Comparison of ENCODE assay signal across 11 cellular contexts in genomic region chr20:47730744-47731143, GRCh38.
"Had no signal": no experiment of that assay in that cellular context is flagged by ENCODE, and none has a peak within 500 bp of the region (broad histone marks: within the 10 kb centered on the region; RNA-seq: fewer than 3 reads in every experiment).

No MANE protein-coding gene starts in this region.

- H3K27me3 Mint-ChIP-seq: memory B cell had no signal

- H3K4me3 Mint-ChIP-seq: memory B cell; natural killer cell; stimulated activated effector memory CD8-positive, alpha-beta T cell treated with anti-CD3 and anti-CD28 coated beads, Interleukin-12 subunit alpha, Interleukin-12 subunit beta, amount 100 ng/mL, for 72 hours had no signal

- ATAC-seq: gastrocnemius medialis; heart right ventricle; left lung; natural killer cell; stimulated activated effector memory CD8-positive, alpha-beta T cell treated with anti-CD3 and anti-CD28 coated beads, Interleukin-12 subunit alpha, Interleukin-12 subunit beta, amount 100 ng/mL, for 72 hours had no signal

- H3K27ac Mint-ChIP-seq: memory B cell; natural killer cell; stimulated activated effector memory CD8-positive, alpha-beta T cell treated with anti-CD3 and anti-CD28 coated beads, Interleukin-12 subunit alpha, Interleukin-12 subunit beta, amount 100 ng/mL, for 72 hours had no signal

- H3K36me3 Mint-ChIP-seq: memory B cell; natural killer cell; stimulated activated effector memory CD8-positive, alpha-beta T cell treated with anti-CD3 and anti-CD28 coated beads, Interleukin-12 subunit alpha, Interleukin-12 subunit beta, amount 100 ng/mL, for 72 hours had no signal

- DNase-seq: activated CD4-positive, alpha-beta T cell treated with anti-CD3 and anti-CD28 coated beads, Interleukin-2, amount 50 U/mL, for 48 hours; activated naive CD4-positive, alpha-beta T cell treated with anti-CD3 and anti-CD28 coated beads, Interleukin-2, amount 50 U/mL, for 16 hours; gastrocnemius medialis; heart right ventricle; left lung; natural killer cell; nucleus accumbens; retina; thyroid gland had no signal

- H3K9me3 Mint-ChIP-seq: memory B cell; natural killer cell; stimulated activated effector memory CD8-positive, alpha-beta T cell treated with anti-CD3 and anti-CD28 coated beads, Interleukin-12 subunit alpha, Interleukin-12 subunit beta, amount 100 ng/mL, for 72 hours had no signal
